ENCODE assay signal across 8 cellular contexts in the genomic region with DNA sequence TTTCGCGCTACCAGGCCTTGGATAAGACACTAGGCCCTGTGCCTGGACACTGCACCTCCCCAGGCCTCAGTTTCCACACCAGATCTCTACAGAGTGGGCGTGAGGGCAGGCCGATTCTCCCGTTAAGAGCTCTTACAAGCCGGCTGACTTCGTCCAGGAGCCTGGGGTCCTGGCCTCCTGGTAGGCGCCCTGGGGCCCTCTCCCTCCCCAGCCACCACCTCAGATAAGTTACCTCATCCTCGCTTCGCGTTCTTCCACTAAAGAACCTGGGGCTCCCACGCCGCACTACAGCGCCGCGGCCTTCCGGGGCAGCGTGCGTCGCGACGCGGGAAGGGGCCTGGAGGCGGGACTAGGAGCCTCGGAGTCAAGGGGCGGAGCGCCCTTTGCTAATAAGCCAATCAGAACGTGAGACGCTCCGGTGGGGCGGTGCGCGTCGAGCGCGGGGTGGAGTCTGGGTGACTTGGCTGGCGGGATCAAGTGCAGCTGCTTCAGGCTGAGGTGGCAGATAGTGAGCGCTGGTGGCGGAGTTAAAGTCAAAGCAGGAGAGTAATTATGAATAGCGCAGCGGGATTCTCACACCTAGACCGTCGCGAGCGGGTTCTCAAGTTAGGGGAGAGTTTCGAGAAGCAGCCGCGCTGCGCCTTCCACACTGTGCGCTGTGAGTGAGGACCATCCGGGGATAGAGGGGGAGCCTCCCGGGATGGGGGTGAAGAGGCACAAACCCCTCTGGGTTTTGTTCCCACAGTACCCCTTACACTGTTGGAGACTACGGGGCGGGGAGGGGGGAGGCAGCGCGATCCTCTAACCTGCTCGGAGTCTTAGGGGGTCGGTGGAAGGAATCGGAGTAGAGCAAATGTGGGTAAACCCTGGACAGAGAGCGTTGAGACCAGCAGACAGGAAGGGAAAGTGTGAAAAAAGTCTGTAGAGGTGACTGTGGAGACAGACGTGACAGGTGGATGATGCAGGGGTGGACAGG. TPM values are rescaled to one million over a fixed set of nuclear protein-coding genes. Genes with fewer than 3 reads are reported as not detected.
DNase-seq lines count a peak whose midpoint lies in the region; ATAC-seq lines count a peak whose summit lies in the region.

Gene EAF2, plus strand, starts transcription at position 476 of the 976 bp plus-strand sequence. Its CDS starts 77 bp downstream, at position 553.
Gene IQCB1, minus strand, starts transcription at position 327 of the 976 bp plus-strand sequence. CDS start 6,100 bp downstream, outside the sequence.

- H3K4me1 Mint-ChIP-seq in CD8-positive, alpha-beta memory T cell, result peaks cover 50 to 61% (median 58%) of the 10 kb centered on the region in 3 donors

- no peaks in the 10 kb centered on the region for H3K36me3 ChIP-seq in CD8-positive, alpha-beta memory T cell (ENCODE audit: insufficient read depth, low read length)

- peak; percentile 90 to 97 (median 96) for DNase-seq in CD8-positive, alpha-beta memory T cell
- DNase-seq in HS-27A (ENCODE audit: low read depth) (peak; percentile 91), NK-92 (lab: John Stamatoyannopoulos, UW; ENCODE audit: unreplicated experiment) (peak; percentile 61), lung microvascular endothelial cell (ENCODE audit: low read depth in 2 of 2) (peak; percentile 95 to 98)
- DNase-seq in activated CD8-positive, alpha-beta memory T cell treated with anti-CD3 and anti-CD28 coated beads for 1 hour (ENCODE audit: extremely low read depth in 1 of 2, low read depth in 1 of 2), result peak; percentile 85 to 88
- DNase-seq in effector CD8-positive, alpha-beta T cell (lab: John Stamatoyannopoulos, UW), result peak; percentile 91
- peak; percentile 91 to 94 (median 94) for DNase-seq in stimulated activated CD4-positive, alpha-beta T cell treated with anti-CD3 and anti-CD28 coated beads, TNF-alpha, amount 100 ng/mL, for 48 hours (ENCODE audit: low read depth in 3 of 3)

- H3K4me3 Mint-ChIP-seq in CD8-positive, alpha-beta memory T cell, result peak within 1 kb of the TSS; percentile 83 to 95 (median 92)

- ATAC-seq in GM19467 (IDR thresholded peaks at IDR 0.05; ENCODE audit: unreplicated experiment), result peak; percentile 98

- CTCF ChIA-PET in CD8-positive, alpha-beta memory T cell (lab: Charles Lee), result interaction anchor here (1.0 to 1.4 kb wide), 2 partner anchors 52 to 174 kb away, joined by 3 read pairs; partner anchors contain the start of gene HCLS1

- H3K9me3 Mint-ChIP-seq in CD8-positive, alpha-beta memory T cell, result no peaks in the 10 kb centered on the region

- POLR2A ChIA-PET in CD8-positive, alpha-beta memory T cell (lab: Charles Lee), result interaction anchor here (0.6 to 1.4 kb wide), 2 partner anchors 174 to 175 kb away, joined by 3 to 4 read pairs; partner anchors contain the start of gene HCLS1

- H3K36me3 Mint-ChIP-seq in CD8-positive, alpha-beta memory T cell, result peaks cover 0 to 35% (median 10%) of the 10 kb centered on the region in 3 donors

- H3K27ac Mint-ChIP-seq in CD8-positive, alpha-beta memory T cell, result peak within 1 kb of the TSS; percentile 51 to 99 (median 93)

- peaks cover 0 to 5% of the 10 kb centered on the region in 2 donors for H3K27me3 Mint-ChIP-seq in CD8-positive, alpha-beta memory T cell

- H3K9me3 ChIP-seq in CD8-positive, alpha-beta memory T cell (ENCODE audit: low read length), result no peaks in the 10 kb centered on the region

- peak within 1 kb of the TSS; percentile 91 for H3K27ac ChIP-seq in CD8-positive, alpha-beta memory T cell (ENCODE audit: low read depth, low read length)

- H3K4me3 ChIP-seq in CD8-positive, alpha-beta memory T cell (ENCODE audit: low read length), result peak within 1 kb of the TSS; percentile 87

- H3K27me3 ChIP-seq in CD8-positive, alpha-beta memory T cell (ENCODE audit: insufficient read depth, low read length, poor library complexity, severe bottlenecking), result no peaks in the 10 kb centered on the region

- peaks cover 26% of the 10 kb centered on the region for H3K4me1 ChIP-seq in CD8-positive, alpha-beta memory T cell (ENCODE audit: insufficient read depth, low read length)

RNA-seq across cellular contexts. Expression of gene EAF2, which starts in this region (rescaled TPM):
- 1 to 10 TPM; 7.8 to 8.9 TPM for total RNA-seq in CD8-positive, alpha-beta memory T cell
- 14.1 TPM for polyA plus RNA-seq in CD8-positive, alpha-beta memory T cell
- total RNA-seq in lung microvascular endothelial cell, result 0.40 and 0.44 TPM in 2 replicates

RNA-seq across cellular contexts. Expression of gene IQCB1, which starts in this region (rescaled TPM):
- total RNA-seq in CD8-positive, alpha-beta memory T cell, result 10 to 100 TPM; 27.3 to 27.4 TPM
- polyA plus RNA-seq in CD8-positive, alpha-beta memory T cell, result 21.3 TPM
- 4.6 and 6.2 TPM in 2 replicates for total RNA-seq in lung microvascular endothelial cell

Comparison
In these comparisons a context has a peak if more than half of its experiments do, and no peak if none do; other contexts are left out.
1. Peak in every context shown above with its lines: DNase-seq, ATAC-seq, H3K4me3 ChIP-seq and H3K27ac ChIP-seq.